ENCODE assay signal across 1 cellular context in the genomic region with DNA sequence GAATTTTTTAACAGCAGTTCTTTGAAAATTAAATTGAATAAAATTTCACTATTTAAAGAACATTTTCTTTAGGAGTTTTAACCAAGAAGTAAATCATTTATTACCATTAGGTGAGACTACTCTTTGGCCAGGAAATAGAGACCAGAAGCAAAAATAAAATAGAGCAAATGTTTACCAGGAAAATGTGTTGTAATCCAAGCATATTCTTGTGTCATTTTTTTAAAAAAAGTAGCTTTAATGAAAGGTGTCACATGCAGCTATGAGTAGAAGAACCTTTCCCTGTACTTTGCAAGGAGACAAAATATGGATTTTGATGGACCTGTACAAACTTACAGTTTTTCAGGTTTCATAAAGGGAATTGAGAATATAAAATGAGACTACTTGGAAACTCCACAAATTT.
A peak's percentile ranks its signal among the peaks of the same experiment; 100 is the strongest.
TF ChIP-seq lines count a peak whose summit lies in the region.

No MANE protein-coding gene starts in this region.

TF ChIP-seq in HepG2, 621 proteins besides CTCF, POLR2A, EP300 and RAD21 (continued from another document):
- TF ChIP-seq, protein P1, sequence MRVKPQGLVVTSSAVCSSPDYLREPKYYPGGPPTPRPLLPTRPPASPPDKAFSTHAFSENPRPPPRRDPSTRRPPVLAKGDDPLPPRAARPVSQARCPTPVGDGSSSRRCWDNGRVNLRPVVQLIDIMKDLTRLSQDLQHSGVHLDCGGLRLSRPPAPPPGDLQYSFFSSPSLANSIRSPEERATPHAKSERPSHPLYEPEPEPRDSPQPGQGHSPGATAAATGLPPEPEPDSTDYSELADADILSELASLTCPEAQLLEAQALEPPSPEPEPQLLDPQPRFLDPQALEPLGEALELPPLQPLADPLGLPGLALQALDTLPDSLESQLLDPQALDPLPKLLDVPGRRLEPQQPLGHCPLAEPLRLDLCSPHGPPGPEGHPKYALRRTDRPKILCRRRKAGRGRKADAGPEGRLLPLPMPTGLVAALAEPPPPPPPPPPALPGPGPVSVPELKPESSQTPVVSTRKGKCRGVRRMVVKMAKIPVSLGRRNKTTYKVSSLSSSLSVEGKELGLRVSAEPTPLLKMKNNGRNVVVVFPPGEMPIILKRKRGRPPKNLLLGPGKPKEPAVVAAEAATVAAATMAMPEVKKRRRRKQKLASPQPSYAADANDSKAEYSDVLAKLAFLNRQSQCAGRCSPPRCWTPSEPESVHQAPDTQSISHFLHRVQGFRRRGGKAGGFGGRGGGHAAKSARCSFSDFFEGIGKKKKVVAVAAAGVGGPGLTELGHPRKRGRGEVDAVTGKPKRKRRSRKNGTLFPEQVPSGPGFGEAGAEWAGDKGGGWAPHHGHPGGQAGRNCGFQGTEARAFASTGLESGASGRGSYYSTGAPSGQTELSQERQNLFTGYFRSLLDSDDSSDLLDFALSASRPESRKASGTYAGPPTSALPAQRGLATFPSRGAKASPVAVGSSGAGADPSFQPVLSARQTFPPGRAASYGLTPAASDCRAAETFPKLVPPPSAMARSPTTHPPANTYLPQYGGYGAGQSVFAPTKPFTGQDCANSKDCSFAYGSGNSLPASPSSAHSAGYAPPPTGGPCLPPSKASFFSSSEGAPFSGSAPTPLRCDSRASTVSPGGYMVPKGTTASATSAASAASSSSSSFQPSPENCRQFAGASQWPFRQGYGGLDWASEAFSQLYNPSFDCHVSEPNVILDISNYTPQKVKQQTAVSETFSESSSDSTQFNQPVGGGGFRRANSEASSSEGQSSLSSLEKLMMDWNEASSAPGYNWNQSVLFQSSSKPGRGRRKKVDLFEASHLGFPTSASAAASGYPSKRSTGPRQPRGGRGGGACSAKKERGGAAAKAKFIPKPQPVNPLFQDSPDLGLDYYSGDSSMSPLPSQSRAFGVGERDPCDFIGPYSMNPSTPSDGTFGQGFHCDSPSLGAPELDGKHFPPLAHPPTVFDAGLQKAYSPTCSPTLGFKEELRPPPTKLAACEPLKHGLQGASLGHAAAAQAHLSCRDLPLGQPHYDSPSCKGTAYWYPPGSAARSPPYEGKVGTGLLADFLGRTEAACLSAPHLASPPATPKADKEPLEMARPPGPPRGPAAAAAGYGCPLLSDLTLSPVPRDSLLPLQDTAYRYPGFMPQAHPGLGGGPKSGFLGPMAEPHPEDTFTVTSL (CRISPR knock-in tag; IDR thresholded peaks at IDR 0.05; ENCODE audit: borderline replicate concordance) = no peak
- no peak for TF ChIP-seq KDM2A (CRISPR knock-in tag; IDR thresholded peaks at IDR 0.05; ENCODE audit: borderline replicate concordance, low read depth)
- TF ChIP-seq ZKSCAN8 (CRISPR knock-in tag; IDR thresholded peaks at IDR 0.05; ENCODE audit: borderline replicate concordance) = no peak
- TF ChIP-seq, protein P2, sequence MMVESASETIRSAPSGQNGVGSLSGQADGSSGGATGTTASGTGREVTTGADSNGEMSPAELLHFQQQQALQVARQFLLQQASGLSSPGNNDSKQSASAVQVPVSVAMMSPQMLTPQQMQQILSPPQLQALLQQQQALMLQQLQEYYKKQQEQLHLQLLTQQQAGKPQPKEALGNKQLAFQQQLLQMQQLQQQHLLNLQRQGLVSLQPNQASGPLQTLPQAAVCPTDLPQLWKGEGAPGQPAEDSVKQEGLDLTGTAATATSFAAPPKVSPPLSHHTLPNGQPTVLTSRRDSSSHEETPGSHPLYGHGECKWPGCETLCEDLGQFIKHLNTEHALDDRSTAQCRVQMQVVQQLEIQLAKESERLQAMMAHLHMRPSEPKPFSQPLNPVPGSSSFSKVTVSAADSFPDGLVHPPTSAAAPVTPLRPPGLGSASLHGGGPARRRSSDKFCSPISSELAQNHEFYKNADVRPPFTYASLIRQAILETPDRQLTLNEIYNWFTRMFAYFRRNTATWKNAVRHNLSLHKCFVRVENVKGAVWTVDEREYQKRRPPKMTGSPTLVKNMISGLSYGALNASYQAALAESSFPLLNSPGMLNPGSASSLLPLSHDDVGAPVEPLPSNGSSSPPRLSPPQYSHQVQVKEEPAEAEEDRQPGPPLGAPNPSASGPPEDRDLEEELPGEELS (CRISPR knock-in tag; IDR thresholded peaks at IDR 0.05) = no peak
- TF ChIP-seq GATAD2A (CRISPR knock-in tag; IDR thresholded peaks at IDR 0.05) = peak; percentile 82
- no peak for TF ChIP-seq IKZF1 (IDR thresholded peaks at IDR 0.05)
- no peak for TF ChIP-seq ZNF660 (CRISPR knock-in tag; IDR thresholded peaks at IDR 0.05; ENCODE audit: borderline replicate concordance, low read depth)
- TF ChIP-seq KAT8 (CRISPR knock-in tag; IDR thresholded peaks at IDR 0.05) = peak; percentile 43
- TF ChIP-seq ZNF891 (CRISPR knock-in tag; IDR thresholded peaks at IDR 0.05) = no peak
- no peak for TF ChIP-seq ZBTB38 (CRISPR knock-in tag; IDR thresholded peaks at IDR 0.05)
- no peak for TF ChIP-seq YEATS2 (CRISPR knock-in tag; IDR thresholded peaks at IDR 0.05; ENCODE audit: borderline replicate concordance)
- no peak for TF ChIP-seq ZNF20 (CRISPR knock-in tag; IDR thresholded peaks at IDR 0.05)
- TF ChIP-seq, protein P3, sequence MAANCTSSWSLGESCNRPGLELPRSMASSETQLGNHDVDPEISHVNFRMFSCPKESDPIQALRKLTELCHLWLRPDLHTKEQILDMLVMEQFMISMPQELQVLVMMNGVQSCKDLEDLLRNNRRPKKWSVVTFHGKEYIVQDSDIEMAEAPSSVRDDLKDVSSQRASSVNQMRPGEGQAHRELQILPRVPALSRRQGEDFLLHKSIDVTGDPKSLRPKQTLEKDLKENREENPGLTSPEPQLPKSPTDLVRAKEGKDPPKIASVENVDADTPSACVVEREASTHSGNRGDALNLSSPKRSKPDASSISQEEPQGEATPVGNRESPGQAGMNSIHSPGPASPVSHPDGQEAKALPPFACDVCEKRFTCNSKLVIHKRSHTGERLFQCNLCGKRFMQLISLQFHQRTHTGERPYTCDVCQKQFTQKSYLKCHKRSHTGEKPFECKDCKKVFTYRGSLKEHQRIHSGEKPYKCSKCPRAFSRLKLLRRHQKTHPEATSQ (CRISPR knock-in tag; IDR thresholded peaks at IDR 0.05; ENCODE audit: borderline replicate concordance) = no peak
- no peak for TF ChIP-seq MIER2 (CRISPR knock-in tag; IDR thresholded peaks at IDR 0.05)
- TF ChIP-seq PRMT3 (CRISPR knock-in tag; IDR thresholded peaks at IDR 0.05; ENCODE audit: borderline replicate concordance, low read depth) = no peak
- peak; percentile 32; the same call in 1 of the 2 replicates for TF ChIP-seq SAP130 (CRISPR knock-in tag; IDR thresholded peaks at IDR 0.05; ENCODE audit: low read depth)
